In genomic region chr2:175036582-175037018, GRCh38 we compare ENCODE assay signal across 1 cellular context.
TF ChIP-seq lines count a peak whose summit lies in the region.

No MANE protein-coding gene starts in this region.

TF ChIP-seq in GM12878, 131 proteins besides CTCF, POLR2A, EP300 and RAD21 (continued from another document):
- peak; percentile 77 for TF ChIP-seq ZNF687 (IDR thresholded peaks at IDR 0.05)
- TF ChIP-seq SMARCA5 (IDR thresholded peaks at IDR 0.05) = no peak
- TF ChIP-seq ZNF592 (IDR thresholded peaks at IDR 0.05) = 0 out of 2 replicates have a peak, but pooled peaks have one; percentile 34
- no peak for TF ChIP-seq EGR1 (IDR thresholded peaks at IDR 0.05; ENCODE audit: borderline replicate concordance in 1 of 2, low read depth in 2 of 2, low read length in 2 of 2)
- no peak for TF ChIP-seq PBX3 (IDR thresholded peaks at IDR 0.05; ENCODE audit: insufficient replicate concordance, low read depth, low read length)
- no peak for TF ChIP-seq E2F4 (IDR thresholded peaks at IDR 0.05; ENCODE audit: low read depth, low read length)
- peak; percentile 28; the same call in 1 of the 2 replicates for TF ChIP-seq MTA2 (IDR thresholded peaks at IDR 0.05; ENCODE audit: low read depth)
- no peak for TF ChIP-seq USF2 (IDR thresholded peaks at IDR 0.05; ENCODE audit: borderline replicate concordance, low read depth, low read length)
- TF ChIP-seq SP1 (IDR thresholded peaks at IDR 0.05; ENCODE audit: low read depth, low read length) = no peak
- TF ChIP-seq ZNF274 (IDR thresholded peaks at IDR 0.05; ENCODE audit: insufficient read depth, insufficient read length) = no peak
- TF ChIP-seq ETV6 (conservative IDR thresholded peaks at IDR 0.05 in 1 of 2, IDR thresholded peaks at IDR 0.05 in 1 of 2; ENCODE audit: borderline replicate concordance in 1 of 2, low read depth in 1 of 2) = no peak
- no peak for TF ChIP-seq NKRF (conservative IDR thresholded peaks at IDR 0.05)
- no peak for TF ChIP-seq CEBPB (IDR thresholded peaks at IDR 0.05; ENCODE audit: borderline replicate concordance in 1 of 2, low read depth in 2 of 2, low read length in 2 of 2)
- TF ChIP-seq TAF1 (IDR thresholded peaks at IDR 0.05; ENCODE audit: borderline replicate concordance, low read depth, low read length) = no peak
